ENCODE assay signal across 16 cellular contexts in genomic region chr7:151844828-151845200, GRCh38. TPM values are rescaled to one million over a fixed set of nuclear protein-coding genes. Genes with fewer than 3 reads are reported as not detected.
A peak's percentile ranks its signal among the peaks of the same experiment; 100 is the strongest.
DNase-seq lines count a peak whose midpoint lies in the region; ATAC-seq, FAIRE-seq and TF ChIP-seq lines count a peak whose summit lies in the region.
"Had no signal": no experiment of that assay in that cellular context is flagged by ENCODE, and none has a peak within 500 bp of the region (broad histone marks: within the 10 kb centered on the region; RNA-seq: fewer than 3 reads in every experiment).

No MANE protein-coding gene starts in this region.

- TF ChIP-seq POLR2A in HepG2 (IDR thresholded peaks at IDR 0.05; ENCODE audit: insufficient read depth in 1 of 2, low read depth in 2 of 2, low read length in 2 of 2), result no peak

- no TSS peak for BruUV-seq in Panc1 (replicated peaks; lab: Mats Ljungman, UMichigan)
- BruUV-seq in HepG2 (replicated peaks; lab: Mats Ljungman, UMichigan), result no TSS peak

- POLR2A ChIA-PET in Panc1 (lab: Charles Lee) (no interaction called here), HepG2 (lab: Yijun Ruan, JAX) (no interaction called here)

- H3K36me3 ChIP-seq in Panc1 (ENCODE audit: control insufficient read depth, insufficient read depth, low read length) (no peaks in the 10 kb centered on the region), HepG2 (replicated peaks in 1 of 2; ENCODE audit: control insufficient read depth in 1 of 2, insufficient read depth in 2 of 2, low read length in 2 of 2) (no peaks in the 10 kb centered on the region)
- H3K36me3 ChIP-seq: BE2C, Peyer's patch had no signal

- H3K9me3 ChIP-seq in Panc1 (ENCODE audit: control insufficient read depth, insufficient read depth, low read depth, low read length) (no peaks in the 10 kb centered on the region), HepG2 (ENCODE audit: low read length) (no peaks in the 10 kb centered on the region)
- H3K9me3 ChIP-seq: BE2C, Peyer's patch had no signal

- H3K27ac ChIP-seq in Panc1 (ENCODE audit: low read length) (no peak overlapping the region), HepG2 (ENCODE audit: extremely low read length, insufficient read depth, low read length) (no peak overlapping the region)

- CTCF ChIA-PET in Panc1 (lab: Charles Lee) (no interaction called here), HepG2 (lab: Yijun Ruan, JAX; ENCODE audit: low intra/inter-chr PET ratio, low total read pairs) (no interaction called here)

- intact Hi-C loops in CD14-positive monocyte (cut with micrococcal nuclease), result loop anchor here in 1 of 2 donors (2.0 kb wide), 1 partner anchor 48 kb away; no protein-coding TSS in a partner anchor
- intact Hi-C loops in Panc1 (cut with micrococcal nuclease; ENCODE audit: unreplicated experiment), result no loop called here
- intact Hi-C loops in HepG2 (cut with micrococcal nuclease; ENCODE audit: unreplicated experiment), result no loop called here

- H3K4me3 Mint-ChIP-seq in CD14-positive monocyte, result no peak overlapping the region
- no peak overlapping the region for H3K4me3 Mint-ChIP-seq in stimulated activated effector memory CD8-positive, alpha-beta T cell treated with anti-CD3 and anti-CD28 coated beads, Interleukin-12 subunit alpha, Interleukin-12 subunit beta, amount 100 ng/mL, for 72 hours

- no peak for TF ChIP-seq CTCF in CD14-positive monocyte (IDR thresholded peaks at IDR 0.05)
- TF ChIP-seq CTCF in Panc1 (IDR thresholded peaks at IDR 0.05), result no peak
- no peak for TF ChIP-seq CTCF in HepG2 (CRISPR knock-in tag; IDR thresholded peaks at IDR 0.05)

- H3K4me3 ChIP-seq in Panc1 (ENCODE audit: low read depth in 2 of 2, low read length in 2 of 2) (no peak overlapping the region), HepG2 (replicated peaks in 1 of 3; ENCODE audit: insufficient read depth in 1 of 3, low read depth in 2 of 3, low read length in 3 of 3) (no peak overlapping the region)
- H3K4me3 ChIP-seq: Peyer's patch had no signal

- DNase-seq in CD14-positive monocyte (ENCODE audit: low spot score) (no peak), Panc1 (ENCODE audit: low read depth, low spot score) (no peak), HepG2 (ENCODE audit: low spot score) (no peak), midbrain (lab: John Stamatoyannopoulos, UW) (no peak)
- no peak for DNase-seq in stimulated activated effector memory CD8-positive, alpha-beta T cell treated with anti-CD3 and anti-CD28 coated beads, Interleukin-12 subunit alpha, Interleukin-12 subunit beta, amount 100 ng/mL, for 72 hours (ENCODE audit: low spot score in 2 of 2)
- DNase-seq: BE2C, DMS153, Kasumi-1, NCI-H1105 treated with DMSO at 0.1 percent for 48 hours, NCI-H187, NCI-H446, Peyer's patch, SIG-M5 had no signal

- H3K27me3 ChIP-seq in Panc1 (ENCODE audit: control insufficient read depth, insufficient read depth, low read length) (no peaks in the 10 kb centered on the region), HepG2 (ENCODE audit: control insufficient read depth in 1 of 2, insufficient read depth in 2 of 2, low read length in 2 of 2) (peaks cover 0 to 3% of the 10 kb centered on the region in 2 experiments; a peak in 3 of 5 replicates)
- H3K27me3 ChIP-seq: BE2C, Peyer's patch had no signal

- H3K4me2 ChIP-seq in HepG2 (ENCODE audit: low read depth, low read length), result peak overlapping the region; percentile 44

- no peaks in the 10 kb centered on the region for H4K20me1 ChIP-seq in HepG2 (ENCODE audit: insufficient read depth, low read length)

- H3K4me1 Mint-ChIP-seq in CD14-positive monocyte, result peaks cover 62% of the 10 kb centered on the region
- H3K4me1 Mint-ChIP-seq in stimulated activated effector memory CD8-positive, alpha-beta T cell treated with anti-CD3 and anti-CD28 coated beads, Interleukin-12 subunit alpha, Interleukin-12 subunit beta, amount 100 ng/mL, for 72 hours, result peaks cover 2% of the 10 kb centered on the region

- H3K9ac ChIP-seq in HepG2 (ENCODE audit: insufficient read depth, low read depth, low read length), result no peak overlapping the region

- peaks cover 45 to 49% of the 10 kb centered on the region in 2 donors for H3K36me3 Mint-ChIP-seq in CD14-positive monocyte
- H3K36me3 Mint-ChIP-seq in stimulated activated effector memory CD8-positive, alpha-beta T cell treated with anti-CD3 and anti-CD28 coated beads, Interleukin-12 subunit alpha, Interleukin-12 subunit beta, amount 100 ng/mL, for 72 hours, result no peaks in the 10 kb centered on the region

- no peaks in the 10 kb centered on the region for H3K79me2 ChIP-seq in HepG2 (ENCODE audit: insufficient read depth, low read length)

- H3K27ac Mint-ChIP-seq in CD14-positive monocyte, result peak overlapping the region; percentile 94 to 99 (median 98)
- H3K27ac Mint-ChIP-seq in stimulated activated effector memory CD8-positive, alpha-beta T cell treated with anti-CD3 and anti-CD28 coated beads, Interleukin-12 subunit alpha, Interleukin-12 subunit beta, amount 100 ng/mL, for 72 hours, result peak overlapping the region; percentile 63

- 0 out of 2 replicates have a peak, but pooled peaks have one; percentile 7 for ATAC-seq in Panc1
- no peak; the same call in 1 of the 3 replicates for ATAC-seq in HepG2
- no peak for ATAC-seq in stimulated activated effector memory CD8-positive, alpha-beta T cell treated with anti-CD3 and anti-CD28 coated beads, Interleukin-12 subunit alpha, Interleukin-12 subunit beta, amount 100 ng/mL, for 72 hours
- no peak for ATAC-seq in GM18868 (IDR thresholded peaks at IDR 0.05; ENCODE audit: unreplicated experiment)
- no peak for ATAC-seq in GM18907 (IDR thresholded peaks at IDR 0.05; ENCODE audit: unreplicated experiment)
- ATAC-seq: HCT116 had no signal

- FAIRE-seq in HepG2 (lab: Jason Lieb, UNC), result no peak

- no peak overlapping the region for H2AFZ ChIP-seq in HepG2 (ENCODE audit: low read length)

- H3K4me1 ChIP-seq in Panc1 (ENCODE audit: control insufficient read depth, insufficient read depth, low read length), result no peaks in the 10 kb centered on the region
- H3K4me1 ChIP-seq in HepG2 (ENCODE audit: insufficient read depth, low read length), result peaks cover 15% of the 10 kb centered on the region
- H3K4me1 ChIP-seq: BE2C had no signal

- in situ Hi-C loops in Panc1 (cut with HindIII; ENCODE audit: low pct_unique_long_range_greater_than_20kb, low sequenced_read_pairs), result no loop called here
- in situ Hi-C loops in HepG2 (cut with HindIII; ENCODE audit: extremely low pct_ligation_motif_present, low pct_unique_long_range_greater_than_20kb), result no loop called here

- no peak for TF ChIP-seq RAD21 in HepG2 (CRISPR knock-in tag; IDR thresholded peaks at IDR 0.05)

- WGBS in HepG2 (ENCODE audit: low lambda C conversion rate), result 62% methylated on average over 13 of the region's 13 CpGs

- peaks cover 0 to 2% (median 0%) of the 10 kb centered on the region in 7 donors for H3K9me3 Mint-ChIP-seq in CD14-positive monocyte
- H3K9me3 Mint-ChIP-seq in stimulated activated effector memory CD8-positive, alpha-beta T cell treated with anti-CD3 and anti-CD28 coated beads, Interleukin-12 subunit alpha, Interleukin-12 subunit beta, amount 100 ng/mL, for 72 hours, result no peaks in the 10 kb centered on the region

- TF ChIP-seq EP300 in HepG2 (IDR thresholded peaks at IDR 0.05; ENCODE audit: low read depth in 2 of 2, low read length in 2 of 2) (no peak), HepG2 (CRISPR knock-in tag; IDR thresholded peaks at IDR 0.05; ENCODE audit: borderline replicate concordance) (no peak)

- H3K27me3 Mint-ChIP-seq in CD14-positive monocyte (ENCODE audit: low read depth in 3 of 3), result peaks cover 0 to 1% (median 0%) of the 10 kb centered on the region in 3 donors

TF ChIP-seq in HepG2, 621 proteins besides CTCF, POLR2A, EP300 and RAD21 (continues in another document):
- TF ChIP-seq SPEN (CRISPR knock-in tag; IDR thresholded peaks at IDR 0.05; ENCODE audit: low read depth), result no peak

RNA-seq across cellular contexts. Expression of gene PRKAG2, which starts 32.1 kb away (rescaled TPM):
- polyA plus RNA-seq in CD14-positive monocyte (10 to 100 TPM; 29.2 to 30.9 TPM), HepG2 (2011; rRNA removed) (0.85 and 0.90 TPM in 2 replicates)
- total RNA-seq in Panc1 (2021; ENCODE audit: unreplicated experiment) (71.6 TPM), HepG2 (2016; rRNA removed; fragmentation: Illumina TruSeq; extraction: Trizol) (1.1 and 1.3 TPM in 2 replicates)
- polyA plus RNA-seq in Panc1 (2012; ENCODE audit: insufficient read length), result 27.8 TPM
- 1.3 and 1.8 TPM in 2 replicates for total RNA-seq in HepG2 (2016; cell fraction: cytosol; rRNA removed; fragmentation: Illumina TruSeq; extraction: Trizol; ENCODE audit: low read depth)
- 1.2 and 1.3 TPM in 2 replicates for total RNA-seq in HepG2 (2016; cell fraction: insoluble cytoplasmic fraction; rRNA removed; fragmentation: Illumina TruSeq; extraction: Trizol)
- 2.2 and 2.3 TPM in 2 replicates for total RNA-seq in HepG2 (2016; cell fraction: membrane; rRNA removed; fragmentation: Illumina TruSeq; extraction: Trizol)
- total RNA-seq in HepG2 (2016; cell fraction: nucleus; rRNA removed; fragmentation: Illumina TruSeq; extraction: Trizol), result 0.78 TPM in 2 replicates
- polyA plus RNA-seq in HepG2 (2011; cell fraction: cytosol; rRNA removed), result 0.47 and 0.62 TPM in 2 replicates
- polyA plus RNA-seq in HepG2 (2011; cell fraction: nucleus; rRNA removed), result 0.83 and 1.2 TPM in 2 replicates
- 0.30 and 0.45 TPM in 2 replicates for polyA plus RNA-seq in HepG2 (2012)
- polyA plus RNA-seq in HepG2 (2016; cell fraction: cytosol; fragmentation: Illumina TruSeq; extraction: Trizol; ENCODE audit: low read depth), result 2.1 and 2.9 TPM in 2 replicates
- 1.7 and 2.3 TPM in 2 replicates for polyA plus RNA-seq in HepG2 (2016; cell fraction: insoluble cytoplasmic fraction; fragmentation: Illumina TruSeq; extraction: Trizol; ENCODE audit: low read depth)
- 3.3 and 3.5 TPM in 2 replicates for polyA plus RNA-seq in HepG2 (2016; cell fraction: membrane; fragmentation: Illumina TruSeq; extraction: Trizol; ENCODE audit: low read depth)
- 2.0 and 3.4 TPM in 2 replicates for polyA plus RNA-seq in HepG2 (2016; cell fraction: nucleus; fragmentation: Illumina TruSeq; extraction: Trizol; ENCODE audit: insufficient read depth, low read depth)
- 0.20 and 0.87 TPM in 2 replicates for polyA minus RNA-seq in HepG2 (2011; rRNA and poly(A)+ RNA removed; ENCODE audit: low replicate concordance)
- polyA minus RNA-seq in HepG2 (2011; cell fraction: cytosol; rRNA and poly(A)+ RNA removed), result not detected in 2 replicates
- 0.75 and 0.77 TPM in 2 replicates for polyA minus RNA-seq in HepG2 (2011; cell fraction: nucleus; rRNA and poly(A)+ RNA removed)

Comparison
In these comparisons a context has a peak if more than half of its experiments do, and no peak if none do; other contexts are left out.
1. RNA of gene PRKAG2, which starts 32.1 kb away (total RNA-seq): 71.6 TPM in Panc1 (single experiment); 0.78 to 2.3 TPM in HepG2; every median in the first group is over 10 times any median in the second.